ENCODE assay signal across 20 cellular contexts in the genomic region with DNA sequence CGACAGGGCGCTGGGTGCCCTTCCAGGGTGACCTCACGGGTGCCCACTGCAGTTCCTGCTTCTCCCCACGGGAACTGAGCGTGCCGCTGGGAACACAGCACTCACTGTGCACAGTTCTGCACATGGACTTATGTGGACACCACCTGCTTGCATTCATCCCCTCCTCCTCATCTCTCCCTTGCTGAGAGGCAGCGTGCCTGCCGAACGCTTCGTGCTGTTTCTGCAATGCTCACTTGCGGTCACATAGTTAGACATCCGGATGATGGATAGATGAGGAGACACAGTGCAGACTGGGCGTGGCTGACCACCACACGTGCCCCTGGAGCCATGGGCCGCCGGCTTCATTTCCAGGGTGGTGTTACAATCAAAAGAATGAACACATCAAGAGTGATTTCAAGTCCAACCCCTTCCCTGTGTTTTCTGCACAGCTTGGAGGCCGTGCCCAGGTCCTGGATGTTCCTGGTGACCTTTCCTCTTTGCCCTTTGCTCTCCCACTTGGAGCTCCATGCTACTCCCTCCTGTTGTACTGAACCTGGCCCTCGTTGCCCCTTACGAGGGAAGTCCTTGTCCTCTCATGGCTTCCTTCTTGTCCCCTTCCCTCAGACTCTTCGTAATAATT.
DNase-seq lines count a peak whose midpoint lies in the region; ATAC-seq and TF ChIP-seq lines count a peak whose summit lies in the region.
"Had no signal": no experiment of that assay in that cellular context is flagged by ENCODE, and none has a peak within 500 bp of the region (broad histone marks: within the 10 kb centered on the region; RNA-seq: fewer than 3 reads in every experiment).

No MANE protein-coding gene starts in this region.

- POLR2A ChIA-PET in activated naive CD8-positive, alpha-beta T cell treated with anti-CD3 and anti-CD28 coated beads, Interleukin-2, amount 10 ng/mL, durations not matched to agents 7 days and 5 days (lab: Charles Lee), result no interaction called here

- 82% methylated on average over 12 to 20 of the region's 20 CpGs for WGBS in endodermal cell (ENCODE audit: insufficient coverage in 1 of 2, insufficient read length in 1 of 2), 2 experiments
- 78 to 96% methylated on average over 8 to 20 of the region's 20 CpGs for WGBS in transverse colon (ENCODE audit: low coverage in 1 of 2), 2 donors

- H3K9me2 ChIP-seq in Karpas-422 (replicated peaks; ENCODE audit: insufficient read depth, low read length), result no peaks in the 10 kb centered on the region

- H3K27me3 ChIP-seq in endodermal cell (ENCODE audit: control insufficient read depth, insufficient read depth, low read length, poor library complexity, severe bottlenecking), result no peaks in the 10 kb centered on the region
- peaks cover 6% of the 10 kb centered on the region for H3K27me3 ChIP-seq in transverse colon
- no peaks in the 10 kb centered on the region for H3K27me3 ChIP-seq in Karpas-422 (ENCODE audit: low read length)
- H3K27me3 ChIP-seq: SJSA1 had no signal

- in situ Hi-C loops in transverse colon (cut with MboI; ENCODE audit: low pct_ligation_motif_present in 1 of 4, low pct_unique_long_range_greater_than_20kb in 1 of 4, low sequenced_read_pairs in 3 of 4), result no loop called here

- no peak overlapping the region for H3K4me2 ChIP-seq in Karpas-422 (ENCODE audit: low read depth, low read length, poor library complexity, severe bottlenecking)

- peak; percentile 13 for DNase-seq in activated naive CD8-positive, alpha-beta T cell treated with anti-CD3 and anti-CD28 coated beads, Interleukin-2, amount 10 ng/mL, durations not matched to agents 7 days and 5 days
- no peak for DNase-seq in activated naive CD8-positive, alpha-beta T cell treated with anti-CD3 and anti-CD28 coated beads for 36 hours
- DNase-seq in NOMO-1 (lab: John Stamatoyannopoulos, UW; ENCODE audit: unreplicated experiment in 2 of 2) (peak; percentile 49 to 78), endodermal cell (peak; percentile 24), transverse colon (peak; percentile 4), Karpas-422 (no peak), NCI-H1048 (lab: John Stamatoyannopoulos, UW) (no peak)
- DNase-seq: ACHN; activated CD4-positive, CD25-positive, alpha-beta regulatory T cell; activated gamma-delta T cell treated with Interleukin-2 at 50 U/mL for 16 hours; GOT3; NCI-H2081; NCI-H510A treated with DMSO at 0.1 percent for 48 hours had no signal

- no peaks in the 10 kb centered on the region for H3K36me3 Mint-ChIP-seq in activated naive CD8-positive, alpha-beta T cell treated with anti-CD3 and anti-CD28 coated beads, Interleukin-2, amount 10 ng/mL, durations not matched to agents 7 days and 5 days
- H3K36me3 Mint-ChIP-seq in activated naive CD8-positive, alpha-beta T cell treated with anti-CD3 and anti-CD28 coated beads for 36 hours, result peaks cover under 1% of the 10 kb centered on the region
- H3K36me3 Mint-ChIP-seq in endodermal cell (ENCODE audit: low read depth), result no peaks in the 10 kb centered on the region

- no peaks in the 10 kb centered on the region for H3K4me1 Mint-ChIP-seq in activated naive CD8-positive, alpha-beta T cell treated with anti-CD3 and anti-CD28 coated beads, Interleukin-2, amount 10 ng/mL, durations not matched to agents 7 days and 5 days
- H3K4me1 Mint-ChIP-seq in activated naive CD8-positive, alpha-beta T cell treated with anti-CD3 and anti-CD28 coated beads for 36 hours, result peaks cover 14% of the 10 kb centered on the region
- H3K4me1 Mint-ChIP-seq in endodermal cell, result no peaks in the 10 kb centered on the region

- H3K9me3 Mint-ChIP-seq in activated naive CD8-positive, alpha-beta T cell treated with anti-CD3 and anti-CD28 coated beads, Interleukin-2, amount 10 ng/mL, durations not matched to agents 7 days and 5 days, result peaks cover 2% of the 10 kb centered on the region
- H3K9me3 Mint-ChIP-seq in activated naive CD8-positive, alpha-beta T cell treated with anti-CD3 and anti-CD28 coated beads for 36 hours, result peaks cover 5% of the 10 kb centered on the region
- no peaks in the 10 kb centered on the region for H3K9me3 Mint-ChIP-seq in endodermal cell
- H3K9me3 Mint-ChIP-seq: CD4-positive, alpha-beta T cell; nephron had no signal

- H3K4me3 Mint-ChIP-seq in activated naive CD8-positive, alpha-beta T cell treated with anti-CD3 and anti-CD28 coated beads, Interleukin-2, amount 10 ng/mL, durations not matched to agents 7 days and 5 days, result no peak overlapping the region
- H3K4me3 Mint-ChIP-seq in activated naive CD8-positive, alpha-beta T cell treated with anti-CD3 and anti-CD28 coated beads for 36 hours, result no peak overlapping the region
- no peak overlapping the region for H3K4me3 Mint-ChIP-seq in endodermal cell
- H3K4me3 Mint-ChIP-seq: CD4-positive, alpha-beta T cell; nephron; T-helper 2 cell treated with Interferon-gamma antibody and Interleukin-4, amounts not matched to agents 5 μg/mL and 100 μg/mL, for 36 hours had no signal

- no peak overlapping the region for H3K27ac Mint-ChIP-seq in activated naive CD8-positive, alpha-beta T cell treated with anti-CD3 and anti-CD28 coated beads, Interleukin-2, amount 10 ng/mL, durations not matched to agents 7 days and 5 days
- no peak overlapping the region for H3K27ac Mint-ChIP-seq in activated naive CD8-positive, alpha-beta T cell treated with anti-CD3 and anti-CD28 coated beads for 36 hours
- no peak overlapping the region for H3K27ac Mint-ChIP-seq in endodermal cell
- H3K27ac Mint-ChIP-seq: CD4-positive, alpha-beta T cell had no signal

- H3K4me3 ChIP-seq in endodermal cell (ENCODE audit: low read length) (no peak overlapping the region), transverse colon (no peak overlapping the region), Karpas-422 (ENCODE audit: low read length) (no peak overlapping the region)
- H3K4me3 ChIP-seq: psoas muscle, SJSA1, thoracic aorta had no signal

- no peaks in the 10 kb centered on the region for H3K4me1 ChIP-seq in endodermal cell (ENCODE audit: control insufficient read depth, insufficient read depth, low read length)
- H3K4me1 ChIP-seq in transverse colon, result peaks cover 0 to 8% (median 3%) of the 10 kb centered on the region in 4 donors
- no peaks in the 10 kb centered on the region for H3K4me1 ChIP-seq in Karpas-422 (ENCODE audit: low read length)
- H3K4me1 ChIP-seq: psoas muscle, SJSA1 had no signal

- TF ChIP-seq EP300 in transverse colon (IDR thresholded peaks at IDR 0.05; ENCODE audit: low read depth), result no peak

- H3K36me3 ChIP-seq in endodermal cell (ENCODE audit: control insufficient read depth, insufficient read depth, low read length), result no peaks in the 10 kb centered on the region
- H3K36me3 ChIP-seq in transverse colon, result no peaks in the 10 kb centered on the region
- H3K36me3 ChIP-seq in Karpas-422 (ENCODE audit: insufficient read depth, low read length), result no peaks in the 10 kb centered on the region
- H3K36me3 ChIP-seq: SJSA1, thoracic aorta had no signal

- H3K27ac ChIP-seq in endodermal cell (ENCODE audit: low read depth, low read length) (no peak overlapping the region), transverse colon (no peak overlapping the region), Karpas-422 (ENCODE audit: low read length) (no peak overlapping the region)
- H3K27ac ChIP-seq: psoas muscle, SJSA1, thoracic aorta had no signal

- no peak overlapping the region for H2AFZ ChIP-seq in Karpas-422 (ENCODE audit: low read length)

- H3K79me2 ChIP-seq in Karpas-422 (ENCODE audit: low read length), result no peaks in the 10 kb centered on the region

- H4K20me1 ChIP-seq in Karpas-422 (ENCODE audit: insufficient read depth, low read depth, low read length), result no peaks in the 10 kb centered on the region

- peaks cover 3% of the 10 kb centered on the region for H3K9me3 ChIP-seq in endodermal cell (ENCODE audit: control insufficient read depth, low read length)
- H3K9me3 ChIP-seq in transverse colon, result no peaks in the 10 kb centered on the region
- H3K9me3 ChIP-seq in Karpas-422 (ENCODE audit: low read length), result peaks cover 8% of the 10 kb centered on the region; the same call in 1 of the 2 replicates
- H3K9me3 ChIP-seq: psoas muscle, SJSA1, thoracic aorta had no signal

- TF ChIP-seq POLR2A in transverse colon (IDR thresholded peaks at IDR 0.05), result no peak

- no peak overlapping the region for H3K9ac ChIP-seq in endodermal cell (ENCODE audit: extremely low read depth, low read length, poor library complexity, severe bottlenecking)
- no peak overlapping the region for H3K9ac ChIP-seq in Karpas-422 (ENCODE audit: low read length)

- H3K27me3 Mint-ChIP-seq in activated naive CD8-positive, alpha-beta T cell treated with anti-CD3 and anti-CD28 coated beads, Interleukin-2, amount 10 ng/mL, durations not matched to agents 7 days and 5 days, result peaks cover 15% of the 10 kb centered on the region
- H3K27me3 Mint-ChIP-seq in activated naive CD8-positive, alpha-beta T cell treated with anti-CD3 and anti-CD28 coated beads for 36 hours, result peaks cover 47% of the 10 kb centered on the region
- H3K27me3 Mint-ChIP-seq in endodermal cell (ENCODE audit: insufficient read depth), result peaks cover 3% of the 10 kb centered on the region

- TF ChIP-seq CTCF in endodermal cell (conservative IDR thresholded peaks at IDR 0.05) (no peak), transverse colon (IDR thresholded peaks at IDR 0.05) (no peak)

- intact Hi-C loops in transverse colon (cut with DNase I; ENCODE audit: low total_unique reads), result no loop called here

- ATAC-seq in activated naive CD8-positive, alpha-beta T cell treated with anti-CD3 and anti-CD28 coated beads, Interleukin-2, amount 10 ng/mL, durations not matched to agents 7 days and 5 days (ENCODE audit: low read depth), result no peak
- ATAC-seq in GM21515 (IDR thresholded peaks at IDR 0.05; ENCODE audit: unreplicated experiment), result no peak
- ATAC-seq: psoas muscle had no signal

Comparison
In these comparisons a context has a peak if more than half of its experiments do, and no peak if none do; other contexts are left out.
1. DNase-seq: peak in activated naive CD8-positive, alpha-beta T cell treated with anti-CD3 and anti-CD28 coated beads, Interleukin-2, amount 10 ng/mL, durations not matched to agents 7 days and 5 days (single experiment), NOMO-1 (2 of 2), endodermal cell (single experiment) and transverse colon (single experiment); none in activated naive CD8-positive, alpha-beta T cell treated with anti-CD3 and anti-CD28 coated beads for 36 hours (single experiment), Karpas-422 (single experiment) and NCI-H1048 (single experiment).